Comparison of ENCODE assay signal across 10 cellular contexts in the genomic region with DNA sequence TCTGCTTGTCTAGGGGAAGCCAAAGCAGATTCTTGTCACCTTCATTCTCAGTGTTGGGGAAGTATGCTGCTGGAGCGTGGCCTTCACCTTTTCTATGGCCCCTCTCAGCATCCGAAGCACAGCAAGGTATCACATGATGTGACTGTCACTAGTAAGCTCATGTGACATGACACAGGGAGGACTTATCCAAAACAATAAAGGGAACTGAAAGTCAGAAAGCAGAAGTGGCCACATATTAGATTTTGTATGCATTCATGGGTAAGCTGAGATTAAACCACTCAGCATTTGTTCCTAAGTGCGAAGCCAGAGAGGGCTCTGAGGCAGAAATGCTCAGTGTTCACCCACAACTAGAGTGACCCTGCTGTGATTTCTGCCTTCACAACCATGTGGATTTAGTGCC.
A peak's percentile ranks its signal among the peaks of the same experiment; 100 is the strongest.
DNase-seq lines count a peak whose midpoint lies in the region; ATAC-seq, FAIRE-seq and TF ChIP-seq lines count a peak whose summit lies in the region.
"Had no signal": no experiment of that assay in that cellular context is flagged by ENCODE, and none has a peak within 500 bp of the region (broad histone marks: within the 10 kb centered on the region; RNA-seq: fewer than 3 reads in every experiment).

No MANE protein-coding gene starts in this region.

- H3K27me3 ChIP-seq in SU-DHL-6 (ENCODE audit: low read length) = no peaks in the 10 kb centered on the region
- H3K27me3 ChIP-seq in thyroid gland = no peaks in the 10 kb centered on the region

- no peaks in the 10 kb centered on the region for H3K36me3 Mint-ChIP-seq in T-cell
- H3K36me3 Mint-ChIP-seq: activated naive CD4-positive, alpha-beta T cell treated with anti-CD3 and anti-CD28 coated beads, Interleukin-2, amount 50 U/mL, for 24 hours had no signal

- H3K9ac ChIP-seq in SU-DHL-6 (ENCODE audit: low read length) = no peak overlapping the region

- no peaks in the 10 kb centered on the region for H3K4me1 Mint-ChIP-seq in T-cell
- H3K4me1 Mint-ChIP-seq: activated naive CD4-positive, alpha-beta T cell treated with anti-CD3 and anti-CD28 coated beads, Interleukin-2, amount 50 U/mL, for 24 hours had no signal

- no peak overlapping the region for H3K4me3 Mint-ChIP-seq in T-cell
- H3K4me3 Mint-ChIP-seq: activated naive CD4-positive, alpha-beta T cell treated with anti-CD3 and anti-CD28 coated beads, Interleukin-2, amount 50 U/mL, for 24 hours had no signal

- H4K20me1 ChIP-seq in SU-DHL-6 (ENCODE audit: low read depth, low read length) = no peaks in the 10 kb centered on the region

- no peak for FAIRE-seq in GM12891 (lab: Jason Lieb, UNC)

- H3K4me1 ChIP-seq in thyroid gland = no peaks in the 10 kb centered on the region

- no peaks in the 10 kb centered on the region for H3K9me3 ChIP-seq in SU-DHL-6 (ENCODE audit: insufficient read depth, low read length)
- H3K9me3 ChIP-seq in thyroid gland = no peaks in the 10 kb centered on the region

- 81 to 93% methylated on average over 3 of the region's 3 CpGs for WGBS in thyroid gland, 2 donors

- peaks cover 0 to 18% (median 0%) of the 10 kb centered on the region in 3 donors for H3K9me3 Mint-ChIP-seq in T-cell
- H3K9me3 Mint-ChIP-seq: activated naive CD4-positive, alpha-beta T cell treated with anti-CD3 and anti-CD28 coated beads, Interleukin-2, amount 50 U/mL, for 24 hours had no signal

- intact Hi-C loops in thyroid gland (cut with DNase I) = no loop called here

- no peaks in the 10 kb centered on the region for H3K9me2 ChIP-seq in SU-DHL-6 (replicated peaks; ENCODE audit: insufficient read depth, low read length)

- TF ChIP-seq POLR2A in GM12891 (IDR thresholded peaks at IDR 0.05; ENCODE audit: low read depth, low read length) = no peak
- no peak for TF ChIP-seq POLR2A in thyroid gland (IDR thresholded peaks at IDR 0.05)

- H3F3A ChIP-seq in SU-DHL-6 (ENCODE audit: insufficient read depth) = no peaks in the 10 kb centered on the region

- CTCF ChIA-PET in T-cell (lab: Charles Lee) = no interaction called here

- no peaks in the 10 kb centered on the region for H3K79me2 ChIP-seq in SU-DHL-6 (ENCODE audit: insufficient read depth, low read length)

- DNase-seq in GM12891 (ENCODE audit: insufficient read length, low spot score) = peak; percentile 29
- peak; percentile 47 for DNase-seq in GM20000 (ENCODE audit: low spot score)
- no peak for DNase-seq in thyroid gland
- no peak for DNase-seq in stimulated activated naive CD4-positive, alpha-beta T cell (lab: John Stamatoyannopoulos, UW)
- no peak for DNase-seq in NCI-H446 treated with DMSO at 0.1 percent for 48 hours (lab: John Stamatoyannopoulos, UW)
- DNase-seq in T-cell = no peak

- no peak overlapping the region for H3K27ac Mint-ChIP-seq in T-cell
- H3K27ac Mint-ChIP-seq: activated naive CD4-positive, alpha-beta T cell treated with anti-CD3 and anti-CD28 coated beads, Interleukin-2, amount 50 U/mL, for 24 hours had no signal

- POLR2A ChIA-PET in T-cell (lab: Charles Lee) = interaction anchor here in 1 of 2 donors (0.6 kb wide), 1 partner anchor 569 kb away, joined by 4 read pairs; no protein-coding TSS in a partner anchor

- no peak overlapping the region for H3K27ac ChIP-seq in SU-DHL-6 (ENCODE audit: low read depth, low read length)
- H3K27ac ChIP-seq in thyroid gland = no peak overlapping the region
- H3K27ac ChIP-seq: SK-N-MC had no signal

- no peak for TF ChIP-seq CTCF in GM20000 (IDR thresholded peaks at IDR 0.05; ENCODE audit: extremely low read depth, missing control alignments)
- no peak for TF ChIP-seq CTCF in SU-DHL-6 (IDR thresholded peaks at IDR 0.05; ENCODE audit: insufficient read depth, low read length, poor library complexity, severe bottlenecking)
- no peak for TF ChIP-seq CTCF in thyroid gland (IDR thresholded peaks at IDR 0.05)

- ATAC-seq in HG03135 (IDR thresholded peaks at IDR 0.05; ENCODE audit: unreplicated experiment) (peak; percentile 99), T-cell (replicated peaks in 1 of 4) (no peak)

- peak overlapping the region; percentile 14 for H3K4me2 ChIP-seq in SU-DHL-6 (ENCODE audit: low read depth, low read length, poor library complexity, severe bottlenecking)

- H2AFZ ChIP-seq in SU-DHL-6 (ENCODE audit: low read depth, low read length, severe bottlenecking) = peak overlapping the region; percentile 73

- peaks cover 6 to 21% of the 10 kb centered on the region in 2 donors for H3K27me3 Mint-ChIP-seq in T-cell
- H3K27me3 Mint-ChIP-seq: activated naive CD4-positive, alpha-beta T cell treated with anti-CD3 and anti-CD28 coated beads, Interleukin-2, amount 50 U/mL, for 24 hours had no signal

- H3K36me3 ChIP-seq in SU-DHL-6 (ENCODE audit: low read length) (no peaks in the 10 kb centered on the region), thyroid gland (no peaks in the 10 kb centered on the region)

- H3K4me3 ChIP-seq in SU-DHL-6 (ENCODE audit: insufficient read depth, low read length, poor library complexity, severe bottlenecking) (no peak overlapping the region), thyroid gland (replicated peaks in 1 of 3) (no peak overlapping the region)
- H3K4me3 ChIP-seq: SK-N-MC had no signal

TF ChIP-seq in GM12891, 5 proteins besides CTCF, POLR2A, EP300 and RAD21:
- TF ChIP-seq SPI1 (IDR thresholded peaks at IDR 0.05; ENCODE audit: low read depth, low read length) (peak; percentile 100), PAX5 (IDR thresholded peaks at IDR 0.05; ENCODE audit: insufficient read depth, low read length, severe bottlenecking) (no peak), TAF1 (IDR thresholded peaks at IDR 0.05; ENCODE audit: low read depth, low read length) (no peak), POLR2AphosphoS5 (IDR thresholded peaks at IDR 0.05; ENCODE audit: low read depth, low read length) (no peak), POU2F2 (IDR thresholded peaks at IDR 0.05; ENCODE audit: low read depth, low read length) (peak; percentile 51; the same call in 1 of the 2 replicates)

Comparison
In these comparisons a context has a peak if more than half of its experiments do, and no peak if none do; other contexts are left out.
1. DNase-seq: peak in GM12891 (single experiment) and GM20000 (single experiment); none in thyroid gland (0 of 2), stimulated activated naive CD4-positive, alpha-beta T cell (0 of 6), NCI-H446 treated with DMSO at 0.1 percent for 48 hours (single experiment) and T-cell (0 of 34).